ENCODE assay signal across 1 cellular context in genomic region chr14:30108975-30109700, GRCh38.
TF ChIP-seq lines count a peak whose summit lies in the region.

No MANE protein-coding gene starts in this region.

TF ChIP-seq in IMR-90, 13 proteins besides CTCF, POLR2A, EP300 and RAD21 (continued from another document):
- peak; percentile 59; the same call in 1 of the 2 replicates for TF ChIP-seq FOS (IDR thresholded peaks at IDR 0.05; ENCODE audit: low read depth, low read length)
